In the genomic region with DNA sequence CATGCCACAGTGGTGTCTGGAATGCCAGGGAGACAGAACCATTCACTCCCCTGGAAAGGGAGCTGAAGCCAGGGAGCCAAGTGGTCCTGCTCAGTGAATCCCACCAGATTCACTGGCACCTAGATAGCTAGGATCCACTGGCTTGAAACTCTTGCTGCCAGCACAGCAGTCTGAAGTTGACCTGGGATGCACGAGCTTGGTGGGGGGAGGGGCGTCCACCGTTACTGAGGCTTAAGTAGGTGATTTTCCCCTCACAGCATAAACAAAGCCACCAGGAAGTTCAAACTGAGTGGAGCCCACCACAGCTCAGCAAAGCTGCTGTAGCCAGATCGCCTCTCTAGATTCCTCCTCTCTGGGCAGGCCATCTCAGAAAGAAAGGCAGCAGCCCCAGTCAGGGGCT, we compare ENCODE assay signal across 1 cellular context.
TF ChIP-seq lines count a peak whose summit lies in the region.

No MANE protein-coding gene starts in this region.

TF ChIP-seq in GM23338, 12 proteins besides CTCF, POLR2A, EP300 and RAD21 (continued from another document):
- TF ChIP-seq STAT1 (IDR thresholded peaks at IDR 0.05; ENCODE audit: unreplicated experiment) (no peak), NANOG (IDR thresholded peaks at IDR 0.05; ENCODE audit: borderline replicate concordance) (no peak)
TF ChIP-seq in GM23338: peak in this region for 0.
